ENCODE assay signal across 1 cellular context in genomic region chr9:82805027-82805426, GRCh38.
TF ChIP-seq lines count a peak whose summit lies in the region.

No MANE protein-coding gene starts in this region.

TF ChIP-seq in SK-N-SH treated with all-trans-retinoic acid at 6 μM for 48 hours, 23 proteins besides CTCF, POLR2A, EP300 and RAD21 (continued from another document):
- TF ChIP-seq TSHZ2 (CRISPR knock-in tag; IDR thresholded peaks at IDR 0.05) (no peak), ARNTL (CRISPR knock-in tag; IDR thresholded peaks at IDR 0.05; ENCODE audit: borderline replicate concordance, low read depth) (no peak), POU6F1 (CRISPR knock-in tag; IDR thresholded peaks at IDR 0.05; ENCODE audit: borderline replicate concordance, low read depth) (no peak), ZFP30 (CRISPR knock-in tag; IDR thresholded peaks at IDR 0.05) (no peak), BACH2 (CRISPR knock-in tag; IDR thresholded peaks at IDR 0.05; ENCODE audit: borderline replicate concordance) (no peak)
